In the genomic region with DNA sequence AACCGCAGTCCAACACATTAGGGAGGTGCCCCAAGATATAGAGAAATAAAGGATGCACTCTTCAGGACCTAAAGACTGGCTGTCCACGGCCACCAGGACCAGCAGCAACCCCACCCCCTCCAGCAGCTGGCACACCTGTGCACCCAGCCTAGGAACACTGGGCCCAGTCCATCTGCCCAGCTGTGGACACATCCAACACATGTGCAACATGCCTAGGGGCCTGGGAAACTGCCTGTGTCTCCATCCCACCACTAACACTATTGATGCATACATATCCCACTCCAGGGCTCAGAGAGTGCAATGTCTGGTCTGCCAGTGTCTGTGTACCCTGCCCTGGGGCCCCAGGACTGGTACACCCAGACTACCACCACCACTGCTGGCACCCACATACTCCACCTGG, we compare ENCODE assay signal across 35 cellular contexts.
"Had no signal": no experiment of that assay in that cellular context is flagged by ENCODE, and none has a peak within 500 bp of the region (broad histone marks: within the 10 kb centered on the region; RNA-seq: fewer than 3 reads in every experiment).

No MANE protein-coding gene starts in this region.

- ATAC-seq: activated CD4-positive, alpha-beta T cell treated with anti-CD3 and anti-CD28 coated beads for 36 hours; activated CD4-positive, CD25-positive, alpha-beta regulatory T cell treated with anti-CD3 and anti-CD28 coated beads, Interleukin-2, amount 50 U/mL, for 24 hours; activated CD8-positive, alpha-beta memory T cell treated with anti-CD3 and anti-CD28 coated beads, Interleukin-2, amount 10 ng/mL, durations not matched to agents 7 days and 5 days; activated CD8-positive, alpha-beta T cell treated with anti-CD3 and anti-CD28 coated beads, Interleukin-2, amount 10 ng/mL, durations not matched to agents 7 days and 5 days; body of pancreas; WTC11 had no signal

- H3K4me1 Mint-ChIP-seq: activated CD4-positive, alpha-beta memory T cell treated with anti-CD3 and anti-CD28 coated beads, Interleukin-2, amount 10 ng/mL, durations not matched to agents 7 days and 5 days; activated CD4-positive, alpha-beta T cell treated with anti-CD3 and anti-CD28 coated beads for 36 hours; activated CD4-positive, alpha-beta T cell treated with anti-CD3 and anti-CD28 coated beads, Interleukin-2, amount 10 ng/mL, durations not matched to agents 7 days and 5 days; activated CD8-positive, alpha-beta memory T cell treated with anti-CD3 and anti-CD28 coated beads, Interleukin-2, amount 10 ng/mL, durations not matched to agents 7 days and 5 days; activated naive CD4-positive, alpha-beta T cell treated with anti-CD3 and anti-CD28 coated beads, Interleukin-2, amount 10 ng/mL, durations not matched to agents 7 days and 5 days; activated naive CD4-positive, alpha-beta T cell treated with anti-CD3 and anti-CD28 coated beads, Interleukin-2, amount 50 U/mL, for 24 hours; activated naive CD8-positive, alpha-beta T cell treated with anti-CD3 and anti-CD28 coated beads for 36 hours had no signal

- H3K4me3 ChIP-seq: adrenal gland, body of pancreas, breast epithelium had no signal

- H3K27me3 Mint-ChIP-seq: activated CD4-positive, alpha-beta memory T cell treated with anti-CD3 and anti-CD28 coated beads, Interleukin-2, amount 10 ng/mL, durations not matched to agents 7 days and 5 days; activated CD4-positive, alpha-beta T cell treated with anti-CD3 and anti-CD28 coated beads for 36 hours; activated CD4-positive, alpha-beta T cell treated with anti-CD3 and anti-CD28 coated beads, Interleukin-2, amount 10 ng/mL, durations not matched to agents 7 days and 5 days; activated CD8-positive, alpha-beta memory T cell treated with anti-CD3 and anti-CD28 coated beads, Interleukin-2, amount 10 ng/mL, durations not matched to agents 7 days and 5 days; activated naive CD4-positive, alpha-beta T cell treated with anti-CD3 and anti-CD28 coated beads, Interleukin-2, amount 10 ng/mL, durations not matched to agents 7 days and 5 days; activated naive CD4-positive, alpha-beta T cell treated with anti-CD3 and anti-CD28 coated beads, Interleukin-2, amount 50 U/mL, for 24 hours; activated naive CD8-positive, alpha-beta T cell treated with anti-CD3 and anti-CD28 coated beads for 36 hours; activated T-cell treated with anti-CD3 and anti-CD28 coated beads, Interleukin-2, amount 50 U/mL, for 24 hours had no signal

- H3K36me3 ChIP-seq: adrenal gland, brain microvascular endothelial cell, breast epithelium, WERI-Rb-1 had no signal

- H3K4me1 ChIP-seq: adrenal gland, body of pancreas, breast epithelium had no signal

- H3K9me3 ChIP-seq: adrenal gland, body of pancreas, breast epithelium had no signal

- H3K27me3 ChIP-seq: adrenal gland, body of pancreas, brain microvascular endothelial cell, breast epithelium had no signal

- H3K27ac Mint-ChIP-seq: activated CD4-positive, alpha-beta memory T cell treated with anti-CD3 and anti-CD28 coated beads, Interleukin-2, amount 10 ng/mL, durations not matched to agents 7 days and 5 days; activated CD4-positive, alpha-beta T cell treated with anti-CD3 and anti-CD28 coated beads for 36 hours; activated CD8-positive, alpha-beta memory T cell treated with anti-CD3 and anti-CD28 coated beads, Interleukin-2, amount 10 ng/mL, durations not matched to agents 7 days and 5 days; activated CD8-positive, alpha-beta T cell treated with anti-CD3 and anti-CD28 coated beads, Interleukin-2, amount 10 ng/mL, durations not matched to agents 7 days and 5 days; activated naive CD4-positive, alpha-beta T cell treated with anti-CD3 and anti-CD28 coated beads, Interleukin-2, amount 10 ng/mL, durations not matched to agents 7 days and 5 days; activated naive CD4-positive, alpha-beta T cell treated with anti-CD3 and anti-CD28 coated beads, Interleukin-2, amount 50 U/mL, for 24 hours; activated naive CD8-positive, alpha-beta T cell treated with anti-CD3 and anti-CD28 coated beads for 36 hours; activated T-cell treated with anti-CD3 and anti-CD28 coated beads, Interleukin-2, amount 50 U/mL, for 24 hours; activated T-helper 2 cell treated with anti-CD3 and anti-CD28 coated beads, Interferon-gamma antibody, Interleukin-2, Interleukin-4, amounts not matched to agents 10 μg/mL and 5 μg/mL and 100 μg/mL, durations not matched to agents 14 hours and 24 hours and 36 hours; T-helper 1 cell treated with Interleukin-12 subunit alpha and Interleukin-12 subunit beta and Interleukin-4 antibody, amounts not matched to agents 30 μg/mL and 1 μg/mL, for 36 hours; T-helper 2 cell treated with Interferon-gamma antibody and Interleukin-4, amounts not matched to agents 5 μg/mL and 100 μg/mL, for 36 hours; WTC11 had no signal

- H3K36me3 Mint-ChIP-seq: activated CD8-positive, alpha-beta memory T cell treated with anti-CD3 and anti-CD28 coated beads, Interleukin-2, amount 10 ng/mL, durations not matched to agents 7 days and 5 days; activated naive CD4-positive, alpha-beta T cell treated with anti-CD3 and anti-CD28 coated beads, Interleukin-2, amount 10 ng/mL, durations not matched to agents 7 days and 5 days; activated naive CD4-positive, alpha-beta T cell treated with anti-CD3 and anti-CD28 coated beads, Interleukin-2, amount 50 U/mL, for 24 hours; activated naive CD8-positive, alpha-beta T cell treated with anti-CD3 and anti-CD28 coated beads for 36 hours; WTC11 had no signal

- H3K4me3 Mint-ChIP-seq: activated CD4-positive, alpha-beta memory T cell treated with anti-CD3 and anti-CD28 coated beads, Interleukin-2, amount 10 ng/mL, durations not matched to agents 7 days and 5 days; activated CD4-positive, alpha-beta T cell treated with anti-CD3 and anti-CD28 coated beads for 36 hours; activated CD4-positive, alpha-beta T cell treated with anti-CD3 and anti-CD28 coated beads, Interleukin-2, amount 10 ng/mL, durations not matched to agents 7 days and 5 days; activated CD8-positive, alpha-beta memory T cell treated with anti-CD3 and anti-CD28 coated beads, Interleukin-2, amount 10 ng/mL, durations not matched to agents 7 days and 5 days; activated CD8-positive, alpha-beta T cell treated with anti-CD3 and anti-CD28 coated beads, Interleukin-2, amount 10 ng/mL, durations not matched to agents 7 days and 5 days; activated naive CD4-positive, alpha-beta T cell treated with anti-CD3 and anti-CD28 coated beads, Interleukin-2, amount 10 ng/mL, durations not matched to agents 7 days and 5 days; activated naive CD4-positive, alpha-beta T cell treated with anti-CD3 and anti-CD28 coated beads, Interleukin-2, amount 50 U/mL, for 24 hours; activated naive CD8-positive, alpha-beta T cell treated with anti-CD3 and anti-CD28 coated beads for 36 hours; activated T-cell treated with anti-CD3 and anti-CD28 coated beads, Interleukin-2, amount 50 U/mL, for 24 hours; T-helper 1 cell treated with Interleukin-12 subunit alpha and Interleukin-12 subunit beta and Interleukin-4 antibody, amounts not matched to agents 30 μg/mL and 1 μg/mL, for 36 hours; T-helper 2 cell treated with Interferon-gamma antibody and Interleukin-4, amounts not matched to agents 5 μg/mL and 100 μg/mL, for 36 hours; WTC11 had no signal

- H3K9me3 Mint-ChIP-seq: activated CD4-positive, alpha-beta T cell treated with anti-CD3 and anti-CD28 coated beads, Interleukin-2, amount 10 ng/mL, durations not matched to agents 7 days and 5 days had no signal

- H3K27ac ChIP-seq: adrenal gland, body of pancreas, brain microvascular endothelial cell, breast epithelium, WERI-Rb-1 had no signal

- DNase-seq: activated CD4-positive, alpha-beta memory T cell treated with anti-CD3 and anti-CD28 coated beads, Interleukin-2, amount 10 ng/mL, durations not matched to agents 7 days and 5 days; activated CD4-positive, alpha-beta T cell treated with anti-CD3 and anti-CD28 coated beads for 1 hour; activated CD4-positive, alpha-beta T cell treated with anti-CD3 and anti-CD28 coated beads for 36 hours; activated CD4-positive, alpha-beta T cell treated with anti-CD3 and anti-CD28 coated beads for 48 hours; activated CD4-positive, alpha-beta T cell treated with anti-CD3 and anti-CD28 coated beads, Interleukin-2, amount 10 ng/mL, durations not matched to agents 7 days and 5 days; activated CD4-positive, alpha-beta T cell treated with anti-CD3 and anti-CD28 coated beads, Interleukin-2, amount 50 U/mL, for 48 hours; activated CD4-positive, CD25-positive, alpha-beta regulatory T cell; activated CD8-positive, alpha-beta memory T cell treated with anti-CD3 and anti-CD28 coated beads for 24 hours; activated CD8-positive, alpha-beta memory T cell treated with anti-CD3 and anti-CD28 coated beads, Interleukin-2, amount 10 ng/mL, durations not matched to agents 7 days and 5 days; activated CD8-positive, alpha-beta memory T cell treated with anti-CD3 and anti-CD28 coated beads, Interleukin-2, amount 50 U/mL, for 48 hours; activated CD8-positive, alpha-beta T cell treated with anti-CD3 and anti-CD28 coated beads, Interleukin-2, amount 10 ng/mL, durations not matched to agents 7 days and 5 days; activated effector memory CD4-positive, alpha-beta T cell treated with Interleukin-2 at 50 U/mL for 16 hours; activated gamma-delta T cell; activated naive CD4-positive, alpha-beta T cell treated with anti-CD3 and anti-CD28 coated beads, Interleukin-2, amount 10 ng/mL, durations not matched to agents 7 days and 5 days; activated naive CD4-positive, alpha-beta T cell treated with Interleukin-2 at 50 U/mL for 16 hours; activated naive CD8-positive, alpha-beta T cell treated with anti-CD3 and anti-CD28 coated beads for 36 hours; activated T-cell treated with anti-CD3 and anti-CD28 coated beads, Interleukin-2, amount 50 U/mL, for 24 hours; activated T-cell treated with anti-CD3 and anti-CD28 coated beads, Interleukin-2, amount 50 U/mL, for 48 hours; adrenal gland; amniotic stem cell; aorta; body of pancreas; brain microvascular endothelial cell; SW 1271; T-helper 1 cell; T-helper 2 cell; T-helper 9 cell; WERI-Rb-1 had no signal
